Comparison of ENCODE assay signal across 17 cellular contexts in genomic region chr2:45085487-45085886, GRCh38.
"Had no signal": no experiment of that assay in that cellular context is flagged by ENCODE, and none has a peak within 500 bp of the region (broad histone marks: within the 10 kb centered on the region; RNA-seq: fewer than 3 reads in every experiment).

No MANE protein-coding gene starts in this region.

- H3K36me3 ChIP-seq: gastrocnemius medialis, heart right ventricle, right lobe of liver, tibial nerve, upper lobe of right lung, vagina had no signal

- H3K27me3 ChIP-seq: gastrocnemius medialis, right lobe of liver, tibial nerve, upper lobe of right lung, vagina had no signal

- H3K4me1 ChIP-seq: gastrocnemius medialis, heart right ventricle, psoas muscle, right lobe of liver, tibial nerve, upper lobe of right lung, vagina had no signal

- DNase-seq: effector memory CD4-positive, alpha-beta T cell; gastrocnemius medialis; heart right ventricle; hypothalamus; kidney glomerular epithelial cell; mesendoderm; naive B cell; psoas muscle; retina; right lobe of liver; stimulated activated CD4-positive, alpha-beta T cell treated with anti-CD3 and anti-CD28 coated beads, Interleukin-4, amount 100 ng/mL, for 1 hour; stimulated activated CD8-positive, alpha-beta memory T cell treated with anti-CD3 and anti-CD28 coated beads, Interleukin-4, amount 100 ng/mL, for 48 hours; upper lobe of right lung had no signal

- H3K27ac ChIP-seq: gastrocnemius medialis, heart right ventricle, psoas muscle, right lobe of liver, tibial nerve, upper lobe of right lung, vagina had no signal

- H3K4me3 ChIP-seq: gastrocnemius medialis, heart right ventricle, psoas muscle, right lobe of liver, tibial nerve, upper lobe of right lung, vagina had no signal

- ATAC-seq: esophagus mucosa; gastrocnemius medialis; heart right ventricle; psoas muscle; right lobe of liver; stimulated activated effector memory CD8-positive, alpha-beta T cell treated with anti-CD3 and anti-CD28 coated beads, Interleukin-12 subunit alpha, Interleukin-12 subunit beta, amount 100 ng/mL, for 72 hours; upper lobe of right lung had no signal

- H3K9me3 ChIP-seq: gastrocnemius medialis, heart right ventricle, psoas muscle, right lobe of liver, tibial nerve, upper lobe of right lung, vagina had no signal
